Comparison of ENCODE assay signal across 1 cellular context in genomic region chr12:46371718-46372130, GRCh38.
TF ChIP-seq lines count a peak whose summit lies in the region.

No MANE protein-coding gene starts in this region.

TF ChIP-seq in H1, 55 proteins besides CTCF, POLR2A, EP300 and RAD21 (continued from another document):
- TF ChIP-seq CHD7 (IDR thresholded peaks at IDR 0.05; ENCODE audit: insufficient replicate concordance, low read length) (peak; percentile 17), CEBPB (IDR thresholded peaks at IDR 0.05; ENCODE audit: low read depth, low read length) (peak; percentile 54; the same call in 1 of the 2 replicates), SP4 (IDR thresholded peaks at IDR 0.05; ENCODE audit: low read length) (no peak), PHF8 (conservative IDR thresholded peaks at IDR 0.05; ENCODE audit: low read depth, low read length) (0 out of 2 replicates have a peak, but pooled peaks have one; percentile 45), YY1 (IDR thresholded peaks at IDR 0.05; ENCODE audit: low read depth, low read length) (no peak), SRF (IDR thresholded peaks at IDR 0.05; ENCODE audit: low read depth, low read length) (no peak), E2F6 (IDR thresholded peaks at IDR 0.05) (no peak), FOSL1 (IDR thresholded peaks at IDR 0.05; ENCODE audit: insufficient read depth, low read depth, low read length) (0 out of 2 replicates have a peak, but pooled peaks have one; percentile 1), SIN3A (conservative IDR thresholded peaks at IDR 0.05 in 1 of 2, IDR thresholded peaks at IDR 0.05 in 1 of 2; ENCODE audit: low read depth in 1 of 2, low read length in 2 of 2) (0 out of 4 replicates have a peak, but pooled peaks of 1 of the 2 experiments have one; percentile 64), GTF2F1 (IDR thresholded peaks at IDR 0.05; ENCODE audit: borderline replicate concordance, low read depth, low read length) (no peak), USF2 (IDR thresholded peaks at IDR 0.05; ENCODE audit: low read length) (no peak), POLR2AphosphoS5 (IDR thresholded peaks at IDR 0.05; ENCODE audit: low read depth, low read length) (peak; percentile 91), TAF7 (optimal IDR thresholded peaks at IDR 0.05; ENCODE audit: borderline replicate concordance, low read depth, low read length) (peak; percentile 18), RNF2 (IDR thresholded peaks at IDR 0.05; ENCODE audit: borderline replicate concordance, low read depth, low read length, missing control alignments, poor library complexity, severe bottlenecking) (no peak), HDAC6 (IDR thresholded peaks at IDR 0.05; ENCODE audit: low read depth, low read length) (no peak), MAX (IDR thresholded peaks at IDR 0.05) (no peak), TAF1 (IDR thresholded peaks at IDR 0.05; ENCODE audit: low read depth, low read length) (no peak; the same call in 1 of the 2 replicates)
